ENCODE assay signal across 8 cellular contexts in the genomic region with DNA sequence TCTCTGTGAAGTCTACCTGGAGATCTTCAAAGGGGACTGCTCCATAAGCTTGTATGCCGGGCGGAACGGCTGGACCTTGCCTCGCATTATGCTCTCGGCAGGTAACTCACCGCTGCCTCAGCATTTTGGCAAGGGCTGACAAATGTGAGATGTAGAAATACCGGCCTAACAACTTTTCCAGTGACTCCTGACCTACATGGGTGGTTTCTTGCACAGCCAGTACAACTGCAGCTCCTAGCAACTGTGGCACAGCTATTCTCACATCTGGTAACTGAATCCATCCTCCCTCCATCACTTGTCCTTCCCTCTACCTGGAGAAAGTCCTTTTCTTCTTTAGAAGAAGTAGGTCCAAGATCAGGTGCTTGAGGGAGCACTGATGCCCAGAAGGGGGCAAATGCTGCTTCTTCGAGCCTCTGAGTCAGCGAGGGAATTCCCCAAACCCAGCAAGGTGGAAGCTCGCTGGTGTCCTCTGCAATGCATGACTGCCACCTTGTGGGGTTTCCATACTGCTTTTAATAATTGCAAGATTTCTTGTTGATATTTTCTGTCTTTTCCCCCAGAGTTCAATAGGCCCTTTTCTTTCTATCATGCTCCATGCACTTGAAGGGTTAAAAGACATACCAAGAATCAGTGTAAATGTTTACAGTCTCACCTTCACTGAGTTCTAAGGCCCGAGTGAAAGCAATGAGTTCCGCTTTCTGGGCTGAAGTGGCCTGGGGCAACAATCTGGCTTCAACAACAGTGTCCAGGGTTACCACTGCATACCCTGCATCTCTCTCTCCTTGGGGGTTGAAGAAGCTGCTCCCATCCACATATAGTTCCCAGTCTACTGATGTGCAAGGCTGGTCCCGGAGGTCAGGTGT. TPM values are rescaled to one million over a fixed set of nuclear protein-coding genes. Genes with fewer than 3 reads are reported as not detected.
A peak's percentile ranks its signal among the peaks of the same experiment; 100 is the strongest.
DNase-seq lines count a peak whose midpoint lies in the region; ATAC-seq and TF ChIP-seq lines count a peak whose summit lies in the region.
"Not testable (repeated sequence)": the region's sequence is repeated elsewhere in the genome, so short reads cannot be mapped to it uniquely, and the experiment has no call there.

No MANE protein-coding gene starts in this region.

- not testable (repeated sequence) for H3K36me3 Mint-ChIP-seq in stimulated activated naive B cell treated with anti-CD40 and anti-IgM and Interleukin-4, amounts not matched to agents 10 μg/mL and 1 μg/mL and 100 μg/mL, for 72 hours

- H3K4me1 ChIP-seq in hepatocyte (ENCODE audit: insufficient read depth) = not testable (repeated sequence)

- not testable (repeated sequence) for H3K9me3 Mint-ChIP-seq in stimulated activated naive B cell treated with anti-CD40 and anti-IgM and Interleukin-4, amounts not matched to agents 10 μg/mL and 1 μg/mL and 100 μg/mL, for 72 hours

- H2AFZ ChIP-seq in hepatocyte = not testable (repeated sequence)

- 41% methylated on average over 13 of the region's 13 CpGs for WGBS in hepatocyte (ENCODE audit: low lambda C conversion rate, missing lambda C conversion rate)

- H3K4me3 Mint-ChIP-seq in stimulated activated naive B cell treated with anti-CD40 and anti-IgM and Interleukin-4, amounts not matched to agents 10 μg/mL and 1 μg/mL and 100 μg/mL, for 72 hours = not testable (repeated sequence)

- H3K36me3 ChIP-seq in hepatocyte (replicated peaks; ENCODE audit: insufficient read depth, low read depth) = not testable (repeated sequence)

- peaks cover 7 to 13% of the 10 kb centered on the region in 2 donors for H3K4me1 Mint-ChIP-seq in stimulated activated naive B cell treated with anti-CD40 and anti-IgM and Interleukin-4, amounts not matched to agents 10 μg/mL and 1 μg/mL and 100 μg/mL, for 72 hours

- H3K79me2 ChIP-seq in hepatocyte = not testable (repeated sequence)

- not testable (repeated sequence) for H3K4me3 ChIP-seq in hepatocyte

- H3K9me3 ChIP-seq in hepatocyte (ENCODE audit: low read depth) = not testable (repeated sequence)

- not testable (repeated sequence) for H4K20me1 ChIP-seq in hepatocyte (ENCODE audit: insufficient read depth, poor library complexity, severe bottlenecking)

- H3K4me2 ChIP-seq in hepatocyte = not testable (repeated sequence)

- not testable (repeated sequence) for ATAC-seq in stimulated activated naive B cell treated with anti-CD40 and anti-IgM and Interleukin-4, amounts not matched to agents 10 μg/mL and 1 μg/mL and 100 μg/mL, for 72 hours (replicated peaks)

- H3K27ac ChIP-seq in hepatocyte = not testable (repeated sequence)

- not testable (repeated sequence) for H3K27me3 ChIP-seq in hepatocyte

- peak; percentile 76 for DNase-seq in DMS53 (lab: John Stamatoyannopoulos, UW)
- peak; percentile 30 for DNase-seq in LoVo (ENCODE audit: low spot score)
- DNase-seq in NOMO-1 (lab: John Stamatoyannopoulos, UW; ENCODE audit: unreplicated experiment in 2 of 2) = peak; percentile 1 to 18
- DNase-seq in activated CD4-positive, alpha-beta T cell treated with anti-CD3 and anti-CD28 coated beads for 48 hours = peak; percentile 81
- peak; percentile 56 for DNase-seq in astrocyte of the hippocampus (ENCODE audit: low read depth, low spot score)
- DNase-seq in hepatocyte (ENCODE audit: low spot score) = peak; percentile 75
- DNase-seq in posterior cingulate gyrus = peak in 7 of 10 donors; percentile 28 to 90 (median 48)
- peak; percentile 75 for DNase-seq in stimulated activated naive B cell treated with anti-CD40 and anti-IgM and Interleukin-4, amounts not matched to agents 10 μg/mL and 1 μg/mL and 100 μg/mL, for 72 hours

- H3K27ac Mint-ChIP-seq in stimulated activated naive B cell treated with anti-CD40 and anti-IgM and Interleukin-4, amounts not matched to agents 10 μg/mL and 1 μg/mL and 100 μg/mL, for 72 hours = not testable (repeated sequence)

- intact Hi-C loops in posterior cingulate gyrus (cut with DNase I) = loop anchor here (5.0 kb wide), 1 partner anchor 528 kb away; no protein-coding TSS in a partner anchor

- TF ChIP-seq CTCF in hepatocyte (IDR thresholded peaks at IDR 0.05; ENCODE audit: poor library complexity) = peak; percentile 74

- H3K27me3 Mint-ChIP-seq in stimulated activated naive B cell treated with anti-CD40 and anti-IgM and Interleukin-4, amounts not matched to agents 10 μg/mL and 1 μg/mL and 100 μg/mL, for 72 hours = not testable (repeated sequence)

- not testable (repeated sequence) for H3K9me2 ChIP-seq in hepatocyte (replicated peaks; ENCODE audit: insufficient read depth)

RNA-seq across cellular contexts. Expression of gene SYK, which starts 45.9 kb away (rescaled TPM):
- total RNA-seq in hepatocyte = 3.6 and 4.9 TPM in 2 replicates
- polyA plus RNA-seq in hepatocyte = 2.2 and 5.1 TPM in 2 replicates

Comparison
In these comparisons a context has a peak if more than half of its experiments do, and no peak if none do; other contexts are left out.
1. DNase-seq: peak in every context shown above with its lines; median percentile 81 in activated CD4-positive, alpha-beta T cell treated with anti-CD3 and anti-CD28 coated beads for 48 hours; 76 in DMS53; 75 in hepatocyte; 75 in stimulated activated naive B cell treated with anti-CD40 and anti-IgM and Interleukin-4, amounts not matched to agents 10 μg/mL and 1 μg/mL and 100 μg/mL, for 72 hours; 56 in astrocyte of the hippocampus; 48 in posterior cingulate gyrus; 30 in LoVo; 10 in NOMO-1.